Comparison of ENCODE assay signal across 14 cellular contexts in genomic region chr16:73031155-73031866, GRCh38. TPM values are rescaled to one million over a fixed set of nuclear protein-coding genes. Genes with fewer than 3 reads are reported as not detected.
A peak's percentile ranks its signal among the peaks of the same experiment; 100 is the strongest.
DNase-seq lines count a peak whose midpoint lies in the region; ATAC-seq and TF ChIP-seq lines count a peak whose summit lies in the region.
"Had no signal": no experiment of that assay in that cellular context is flagged by ENCODE, and none has a peak within 500 bp of the region (broad histone marks: within the 10 kb centered on the region; RNA-seq: fewer than 3 reads in every experiment).

No MANE protein-coding gene starts in this region.

- H3K27me3 Mint-ChIP-seq in nephron (ENCODE audit: low read depth), result peaks cover 34% of the 10 kb centered on the region
- H3K27me3 Mint-ChIP-seq in natural killer cell treated with Interleukin-12 subunit alpha and Interleukin-12 subunit beta and Interleukin-15 and Interleukin-18, amount 100 ng/mL, for 72 hours, result peaks cover 19 to 20% of the 10 kb centered on the region in 2 donors

- POLR2A ChIA-PET in HEK293 (lab: Yijun Ruan, JAX), result no interaction called here

- peaks cover 91% of the 10 kb centered on the region for H3K4me1 Mint-ChIP-seq in nephron
- H3K4me1 Mint-ChIP-seq in natural killer cell treated with Interleukin-12 subunit alpha and Interleukin-12 subunit beta and Interleukin-15 and Interleukin-18, amount 100 ng/mL, for 72 hours (ENCODE audit: low read depth in 2 of 2), result peaks cover 17 to 19% of the 10 kb centered on the region in 2 donors

- peaks cover 37% of the 10 kb centered on the region for H3K4me1 ChIP-seq in HEK293 (ENCODE audit: control insufficient read depth, insufficient read depth, low read length)

- no peak for ATAC-seq in activated CD4-positive, CD25-positive, alpha-beta regulatory T cell treated with anti-CD3 and anti-CD28 coated beads, Interleukin-2, amount 50 U/mL, for 24 hours
- ATAC-seq in natural killer cell treated with Interleukin-12 subunit alpha and Interleukin-12 subunit beta and Interleukin-15 and Interleukin-18, amount 100 ng/mL, for 72 hours, result no peak
- ATAC-seq: activated naive CD4-positive, alpha-beta T cell treated with anti-CD3 and anti-CD28 coated beads, Interleukin-2, amount 50 U/mL, for 72 hours; left colon; Right ventricle myocardium inferior had no signal

- H3K27me3 ChIP-seq in MG63, result no peaks in the 10 kb centered on the region

- peak overlapping the region in 2 of 3 experiments; percentile 48 to 64 for H3K4me3 Mint-ChIP-seq in nephron
- H3K4me3 Mint-ChIP-seq in natural killer cell treated with Interleukin-12 subunit alpha and Interleukin-12 subunit beta and Interleukin-15 and Interleukin-18, amount 100 ng/mL, for 72 hours, result no peak overlapping the region

- TF ChIP-seq CTCF in AG09319 (IDR thresholded peaks at IDR 0.05; ENCODE audit: low read depth, low read length), result peak; percentile 46
- no peak for TF ChIP-seq CTCF in HEK293 (tag by site-specific recombination; IDR thresholded peaks at IDR 0.05)
- TF ChIP-seq CTCF in choroid plexus epithelial cell (conservative IDR thresholded peaks at IDR 0.05; ENCODE audit: low read depth, low read length), result peak; percentile 15
- peak; percentile 14 to 41 (median 24) for TF ChIP-seq CTCF in nephron (IDR thresholded peaks at IDR 0.05; ENCODE audit: unreplicated experiment in 3 of 3)

- H3K27ac Mint-ChIP-seq in nephron, result peak overlapping the region; percentile 67 to 91 (median 72)
- no peak overlapping the region for H3K27ac Mint-ChIP-seq in natural killer cell treated with Interleukin-12 subunit alpha and Interleukin-12 subunit beta and Interleukin-15 and Interleukin-18, amount 100 ng/mL, for 72 hours
- H3K27ac Mint-ChIP-seq: activated naive CD4-positive, alpha-beta T cell treated with anti-CD3 and anti-CD28 coated beads, Interleukin-2, amount 50 U/mL, for 72 hours had no signal

- no peaks in the 10 kb centered on the region for H3K9me3 ChIP-seq in HEK293 (ENCODE audit: control insufficient read depth, insufficient read depth, low read depth, low read length)
- no peaks in the 10 kb centered on the region for H3K9me3 ChIP-seq in MG63

- H3K4me3 ChIP-seq in HEK293 (ENCODE audit: low read depth, low read length), result no peak overlapping the region
- no peak overlapping the region for H3K4me3 ChIP-seq in choroid plexus epithelial cell (ENCODE audit: low read depth, low read length)
- H3K4me3 ChIP-seq in MG63, result no peak overlapping the region

- DNase-seq in AG09319 (ENCODE audit: extremely low read depth, low read depth) (peak; percentile 75), choroid plexus epithelial cell (ENCODE audit: low read depth) (no peak), RPMI8226 (no peak), MG63 (no peak)
- no peak for DNase-seq in natural killer cell treated with Interleukin-12 subunit alpha and Interleukin-12 subunit beta and Interleukin-15 and Interleukin-18, amount 100 ng/mL, for 72 hours (ENCODE audit: low spot score)
- DNase-seq: dermis blood vessel endothelial cell, left colon, NCI-H226, nucleus accumbens had no signal

- H3K36me3 Mint-ChIP-seq in nephron (ENCODE audit: low read depth), result no peaks in the 10 kb centered on the region
- no peaks in the 10 kb centered on the region for H3K36me3 Mint-ChIP-seq in natural killer cell treated with Interleukin-12 subunit alpha and Interleukin-12 subunit beta and Interleukin-15 and Interleukin-18, amount 100 ng/mL, for 72 hours
- H3K36me3 Mint-ChIP-seq: activated naive CD4-positive, alpha-beta T cell treated with anti-CD3 and anti-CD28 coated beads, Interleukin-2, amount 50 U/mL, for 72 hours had no signal

- CTCF ChIA-PET in HEK293 (lab: Yijun Ruan, JAX), result interaction anchor here (0.6 to 0.8 kb wide), 6 partner anchors 19 to 227 kb away, joined by 3 to 6 read pairs (median 4); no protein-coding TSS in a partner anchor

- H3K36me3 ChIP-seq in HEK293 (ENCODE audit: control insufficient read depth in 2 of 2, insufficient read depth in 1 of 2, low read length in 2 of 2) (no peaks in the 10 kb centered on the region), MG63 (no peaks in the 10 kb centered on the region)

- no peak overlapping the region; the same call in 1 of the 2 replicates for H3K27ac ChIP-seq in HEK293 (ENCODE audit: extremely low read depth, low read depth, low read length)

- no peaks in the 10 kb centered on the region for H3K9me3 Mint-ChIP-seq in nephron
- H3K9me3 Mint-ChIP-seq in natural killer cell treated with Interleukin-12 subunit alpha and Interleukin-12 subunit beta and Interleukin-15 and Interleukin-18, amount 100 ng/mL, for 72 hours, result no peaks in the 10 kb centered on the region
- H3K9me3 Mint-ChIP-seq: activated naive CD4-positive, alpha-beta T cell treated with anti-CD3 and anti-CD28 coated beads, Interleukin-2, amount 50 U/mL, for 72 hours had no signal

TF ChIP-seq in HEK293, 187 proteins besides CTCF, POLR2A, EP300 and RAD21:
- TF ChIP-seq ZNF18 (tag by site-specific recombination; IDR thresholded peaks at IDR 0.05) (peak; percentile 87), ZNF585B (tag by site-specific recombination; IDR thresholded peaks at IDR 0.05) (no peak)

RNA-seq across cellular contexts. Expression of gene ZFHX3, which starts 16.6 kb away (rescaled TPM):
- total RNA-seq in MG63 (2014; rRNA removed; shearing (Covaris generic); ENCODE audit: low replicate concordance), result 0.89 and 1.2 TPM in 2 replicates
- under 1 TPM; 0.50 to 0.78 TPM for total RNA-seq in natural killer cell treated with Interleukin-12 subunit alpha and Interleukin-12 subunit beta and Interleukin-15 and Interleukin-18, amount 100 ng/mL, for 72 hours

Comparison
In these comparisons a context has a peak if more than half of its experiments do, and no peak if none do; other contexts are left out.
1. H3K27ac Mint-ChIP-seq: peak in nephron (3 of 3); none in natural killer cell treated with Interleukin-12 subunit alpha and Interleukin-12 subunit beta and Interleukin-15 and Interleukin-18, amount 100 ng/mL, for 72 hours (0 of 2).